Comparison of ENCODE assay signal across 23 cellular contexts in the genomic region with DNA sequence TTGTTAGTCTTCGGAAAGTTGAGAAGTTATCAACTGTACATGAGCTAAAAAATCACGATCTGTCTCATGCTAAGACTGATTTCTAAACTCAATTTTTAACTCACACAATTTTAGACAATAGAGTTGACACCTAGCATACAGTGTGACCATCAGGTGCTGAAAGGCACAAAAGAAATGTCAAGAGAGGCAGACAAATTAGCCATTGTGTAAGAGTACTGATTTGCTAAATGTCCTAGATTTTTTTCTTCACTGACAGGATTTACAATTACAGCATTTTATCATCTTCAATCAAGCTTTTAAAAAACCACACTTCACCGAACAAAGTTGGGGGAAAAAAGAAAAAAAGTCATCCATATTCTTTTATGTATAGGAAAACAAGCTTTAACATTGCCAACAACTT. TPM values are rescaled to one million over a fixed set of nuclear protein-coding genes. Genes with fewer than 3 reads are reported as not detected.
A peak's percentile ranks its signal among the peaks of the same experiment; 100 is the strongest.
DNase-seq lines count a peak whose midpoint lies in the region; ATAC-seq, FAIRE-seq and TF ChIP-seq lines count a peak whose summit lies in the region.
"Had no signal": no experiment of that assay in that cellular context is flagged by ENCODE, and none has a peak within 500 bp of the region (broad histone marks: within the 10 kb centered on the region; RNA-seq: fewer than 3 reads in every experiment).

No MANE protein-coding gene starts in this region.

- H3K4me2 ChIP-seq in mammary epithelial cell (ENCODE audit: insufficient read depth, low read depth, low read length): peak overlapping the region; percentile 92

- no peaks in the 10 kb centered on the region for H3K36me3 ChIP-seq in mammary epithelial cell (ENCODE audit: insufficient read depth, low read length)
- H3K36me3 ChIP-seq in kidney (ENCODE audit: control insufficient read depth in 1 of 2, insufficient read depth in 2 of 2, low read length in 2 of 2): no peaks in the 10 kb centered on the region
- H3K36me3 ChIP-seq in thyroid gland: no peaks in the 10 kb centered on the region
- H3K36me3 ChIP-seq: ovary, vagina had no signal

- H4K20me1 ChIP-seq in mammary epithelial cell (ENCODE audit: insufficient read depth, low read length): no peaks in the 10 kb centered on the region

- H3K27ac ChIP-seq in mammary epithelial cell (ENCODE audit: insufficient read depth, low read depth, low read length): peak overlapping the region; percentile 99
- peak overlapping the region; percentile 49 to 76 for H3K27ac ChIP-seq in kidney (ENCODE audit: low read depth in 2 of 2, low read length in 2 of 2)
- H3K27ac ChIP-seq in thyroid gland: peak overlapping the region; percentile 52 to 86 (median 74)
- H3K27ac ChIP-seq: ovary, vagina had no signal

- dilution Hi-C loops in mammary epithelial cell (cut with HindIII; ENCODE audit: low sequenced_read_pairs): no loop called here

- CTCF ChIA-PET in mammary epithelial cell (lab: Charles Lee; ENCODE audit: low non-redundant PET): no interaction called here

- peaks cover 88% of the 10 kb centered on the region for H3K79me2 ChIP-seq in mammary epithelial cell (ENCODE audit: insufficient read depth, low read length)

- H3K9me3 ChIP-seq in mammary epithelial cell (replicated peaks; ENCODE audit: insufficient read depth, low read length) (no peaks in the 10 kb centered on the region), kidney (ENCODE audit: control insufficient read depth in 1 of 2, low read length in 2 of 2) (no peaks in the 10 kb centered on the region), thyroid gland (no peaks in the 10 kb centered on the region)
- H3K9me3 ChIP-seq: mucosa of descending colon, ovary, vagina had no signal

- intact Hi-C loops in Right ventricle myocardium superior (cut with DNase I) (loop anchor here (10.0 kb wide), 1 partner anchor 71 kb away; no protein-coding TSS in a partner anchor), cardiac septum (cut with DNase I) (no loop called here), mammary epithelial cell (cut with micrococcal nuclease) (no loop called here), kidney (cut with DNase I) (no loop called here), thyroid gland (cut with DNase I) (no loop called here)

- peaks cover 72% of the 10 kb centered on the region for H3K4me1 ChIP-seq in mammary epithelial cell (ENCODE audit: insufficient read depth, low read length)
- peaks cover 14 to 22% of the 10 kb centered on the region in 2 donors for H3K4me1 ChIP-seq in kidney (ENCODE audit: control insufficient read depth in 1 of 2, insufficient read depth in 1 of 2, low read depth in 1 of 2, low read length in 2 of 2)
- H3K4me1 ChIP-seq in thyroid gland: peaks cover 51 to 73% of the 10 kb centered on the region in 2 donors

- H2AFZ ChIP-seq in mammary epithelial cell (ENCODE audit: low read depth, low read length): no peak overlapping the region

- BruUV-seq in mammary epithelial cell (replicated peaks; lab: Mats Ljungman, UMichigan): no TSS peak

- peak; percentile 21 for ATAC-seq in Right ventricle myocardium superior (ENCODE audit: poor library complexity)
- ATAC-seq: HCT116, mucosa of descending colon had no signal

- H3K9ac ChIP-seq in mammary epithelial cell (ENCODE audit: insufficient read depth, low read length) (peak overlapping the region; percentile 86), kidney (ENCODE audit: low read length in 2 of 2) (peak overlapping the region in 1 of 2 donors; percentile 60)

- FAIRE-seq in kidney (lab: Jason Lieb, UNC): no peak
- FAIRE-seq: colon, GM19239, RCC 7860 had no signal

- TF ChIP-seq CTCF in mammary epithelial cell (conservative IDR thresholded peaks at IDR 0.05 in 1 of 2, IDR thresholded peaks at IDR 0.05 in 1 of 2; ENCODE audit: extremely low read depth in 1 of 2, insufficient read depth in 1 of 2, low read depth in 1 of 2, low read length in 2 of 2) (no peak), kidney (IDR thresholded peaks at IDR 0.05; ENCODE audit: borderline replicate concordance, extremely low read depth, insufficient read depth) (no peak), thyroid gland (IDR thresholded peaks at IDR 0.05) (no peak)

- in situ Hi-C loops in mammary epithelial cell (cut with MboI; ENCODE audit: low sequenced_read_pairs in 2 of 2): no loop called here

- peak overlapping the region in 2 of 3 experiments; percentile 23 to 38 for H3K4me3 ChIP-seq in mammary epithelial cell (replicated peaks in 1 of 3; ENCODE audit: insufficient read depth in 1 of 3, low read depth in 2 of 3, low read length in 3 of 3)
- H3K4me3 ChIP-seq in kidney (ENCODE audit: low read length in 2 of 2): peak overlapping the region in 1 of 2 donors; percentile 26
- H3K4me3 ChIP-seq in thyroid gland (replicated peaks in 1 of 3): no peak overlapping the region
- H3K4me3 ChIP-seq: mucosa of descending colon, ovary, vagina had no signal

- no peak for TF ChIP-seq POLR2A in thyroid gland (IDR thresholded peaks at IDR 0.05)

- H3K27me3 ChIP-seq in mammary epithelial cell (ENCODE audit: insufficient read depth, low read length) (no peaks in the 10 kb centered on the region), thyroid gland (no peaks in the 10 kb centered on the region)
- H3K27me3 ChIP-seq: ovary, vagina had no signal

- WGBS in mammary epithelial cell (ENCODE audit: low coverage, missing lambda C conversion rate): 5% methylated on average over 3 of the region's 3 CpGs
- 83 to 89% methylated on average over 3 of the region's 3 CpGs for WGBS in thyroid gland, 2 donors

- DNase-seq in Right ventricle myocardium superior (no peak), cardiac septum (ENCODE audit: low spot score) (no peak), mammary epithelial cell (no peak), kidney (no peak), thyroid gland (no peak), NCI-H226 (no peak), DMS79 (lab: John Stamatoyannopoulos, UW) (no peak), Kasumi-1 (lab: John Stamatoyannopoulos, UW) (no peak)
- DNase-seq: activated CD4-positive, alpha-beta memory T cell treated with anti-CD3 and anti-CD28 coated beads for 36 hours; DND-41; erythroblast; head of caudate nucleus; islet precursor cell; mucosa of descending colon; NCI-H82; ovary; stimulated activated naive CD4-positive, alpha-beta T cell treated with Interleukin-2 at 50 U/mL for 16 hours had no signal

RNA-seq across cellular contexts. Expression of a gene that starts 7.0 kb away (rescaled TPM):
- total RNA-seq in Right ventricle myocardium superior: 24.2 TPM
- 22.6 TPM for total RNA-seq in cardiac septum
- total RNA-seq in mammary epithelial cell: 10 to 100 TPM; 27.8 to 45.8 TPM
- 19.3 TPM for polyA plus RNA-seq in mammary epithelial cell
- 93.1 TPM for polyA minus RNA-seq in mammary epithelial cell
- 109 TPM for total RNA-seq in kidney
- polyA plus RNA-seq in kidney (ENCODE audit: insufficient read depth, low read depth, low replicate concordance): 22.7 TPM
- 10 to 100 TPM; 40.8 to 62.1 (median 50.2) TPM for total RNA-seq in thyroid gland
- total RNA-seq: activated T-helper 1 cell treated with anti-CD3 and anti-CD28 coated beads, Interleukin-12 subunit alpha, Interleukin-12 subunit beta, Interleukin-2, Interleukin-4 antibody, amounts not matched to agents 30 ng/mL and 10 ng/mL and 1 ng/mL, durations not matched to agents 14 hours and 24 hours and 36 hours had no signal

RNA-seq across cellular contexts. Expression of a gene that starts 40.9 kb away (rescaled TPM):
- total RNA-seq in Right ventricle myocardium superior (14.9 TPM), cardiac septum (17.4 TPM), mammary epithelial cell (10 to 100 TPM; 43.7 to 76.3 TPM), kidney (37.8 TPM), thyroid gland (10 to 100 TPM; 61.8 to 72.8 (median 66.3) TPM)
- polyA plus RNA-seq in mammary epithelial cell (16.3 TPM), kidney (ENCODE audit: insufficient read depth, low read depth, low replicate concordance) (9.1 TPM)
- 20.2 TPM for polyA minus RNA-seq in mammary epithelial cell

Comparison
In these comparisons a context has a peak if more than half of its experiments do, and no peak if none do; other contexts are left out.
1. H3K4me3 ChIP-seq: peak in mammary epithelial cell (2 of 3); none in thyroid gland (0 of 3).
2. Peak in every context shown above with its lines, with median percentiles within 50 percentile points of each other: H3K27ac ChIP-seq.